20 cellular contexts compared by ENCODE assay signal in the genomic region with DNA sequence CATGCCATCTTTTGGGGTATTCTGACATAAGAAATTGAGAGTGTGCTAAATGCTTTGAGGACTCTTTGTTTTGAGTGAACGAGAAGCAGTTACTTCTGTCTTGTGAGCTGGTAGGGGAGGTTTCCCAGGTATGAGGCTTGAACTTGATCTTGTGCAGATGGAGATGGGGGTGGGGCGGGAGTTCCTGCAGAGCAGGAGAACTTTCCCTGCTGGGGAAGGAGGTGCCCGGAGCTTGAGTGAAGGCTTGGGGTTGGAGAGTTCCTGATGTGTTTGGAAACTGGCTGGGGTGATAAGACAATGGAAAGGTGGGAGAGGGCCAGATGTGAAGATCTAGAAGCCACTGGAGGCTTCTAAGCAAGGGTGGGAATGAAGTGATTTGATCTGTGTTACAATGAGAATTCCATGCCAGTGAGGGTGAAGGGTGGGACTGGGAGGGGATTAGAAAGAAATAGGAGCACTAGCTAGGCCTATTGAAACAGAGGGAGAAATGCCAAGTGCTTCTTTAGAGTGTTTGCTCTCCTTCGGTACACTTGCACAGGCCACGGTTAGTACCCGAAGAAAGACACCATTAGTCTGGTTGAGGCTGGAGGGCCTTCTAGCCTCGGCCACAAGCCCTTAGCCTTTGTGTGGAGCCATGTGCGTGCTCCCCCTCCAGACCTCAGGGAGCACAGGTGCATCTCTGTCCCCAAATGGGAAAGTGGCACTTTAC.
"Had no signal": no experiment of that assay in that cellular context is flagged by ENCODE, and none has a peak within 500 bp of the region (broad histone marks: within the 10 kb centered on the region; RNA-seq: fewer than 3 reads in every experiment).

No MANE protein-coding gene starts in this region.

- H3K4me1 ChIP-seq: testis had no signal

- H3K27ac Mint-ChIP-seq: activated CD4-positive, alpha-beta memory T cell treated with anti-CD3 and anti-CD28 coated beads, Interleukin-2, amount 10 ng/mL, durations not matched to agents 7 days and 5 days; activated CD8-positive, alpha-beta memory T cell treated with anti-CD3 and anti-CD28 coated beads, Interleukin-2, amount 10 ng/mL, durations not matched to agents 7 days and 5 days; activated naive CD8-positive, alpha-beta T cell treated with anti-CD3 and anti-CD28 coated beads for 36 hours; activated T-helper 17 cell treated with anti-CD3 and anti-CD28 coated beads, Interleukin-2, amount 50 U/mL, for 72 hours; naive thymus-derived CD4-positive, alpha-beta T cell; stimulated activated effector memory CD8-positive, alpha-beta T cell treated with anti-CD3 and anti-CD28 coated beads, Interleukin-12 subunit alpha, Interleukin-12 subunit beta, amount 100 ng/mL, for 72 hours had no signal

- H3K4me3 Mint-ChIP-seq: activated CD4-positive, alpha-beta memory T cell treated with anti-CD3 and anti-CD28 coated beads, Interleukin-2, amount 10 ng/mL, durations not matched to agents 7 days and 5 days; activated CD8-positive, alpha-beta memory T cell treated with anti-CD3 and anti-CD28 coated beads, Interleukin-2, amount 10 ng/mL, durations not matched to agents 7 days and 5 days; activated naive CD8-positive, alpha-beta T cell treated with anti-CD3 and anti-CD28 coated beads for 36 hours; activated T-helper 17 cell treated with anti-CD3 and anti-CD28 coated beads, Interleukin-2, amount 50 U/mL, for 72 hours; naive thymus-derived CD4-positive, alpha-beta T cell; stimulated activated effector memory CD8-positive, alpha-beta T cell treated with anti-CD3 and anti-CD28 coated beads, Interleukin-12 subunit alpha, Interleukin-12 subunit beta, amount 100 ng/mL, for 72 hours had no signal

- H3K9me3 ChIP-seq: gastroesophageal sphincter, pancreas, right lobe of liver, testis had no signal

- H3K36me3 ChIP-seq: gastroesophageal sphincter, pancreas, right lobe of liver had no signal

- H3K9me3 Mint-ChIP-seq: activated CD4-positive, alpha-beta memory T cell treated with anti-CD3 and anti-CD28 coated beads, Interleukin-2, amount 10 ng/mL, durations not matched to agents 7 days and 5 days; activated naive CD8-positive, alpha-beta T cell treated with anti-CD3 and anti-CD28 coated beads for 36 hours; activated T-helper 17 cell treated with anti-CD3 and anti-CD28 coated beads, Interleukin-2, amount 50 U/mL, for 72 hours; stimulated activated effector memory CD8-positive, alpha-beta T cell treated with anti-CD3 and anti-CD28 coated beads, Interleukin-12 subunit alpha, Interleukin-12 subunit beta, amount 100 ng/mL, for 72 hours had no signal

- H3K4me1 Mint-ChIP-seq: activated T-helper 17 cell treated with anti-CD3 and anti-CD28 coated beads, Interleukin-2, amount 50 U/mL, for 72 hours; stimulated activated effector memory CD8-positive, alpha-beta T cell treated with anti-CD3 and anti-CD28 coated beads, Interleukin-12 subunit alpha, Interleukin-12 subunit beta, amount 100 ng/mL, for 72 hours had no signal

- H3K36me3 Mint-ChIP-seq: activated naive CD8-positive, alpha-beta T cell treated with anti-CD3 and anti-CD28 coated beads for 36 hours; naive thymus-derived CD4-positive, alpha-beta T cell; stimulated activated effector memory CD8-positive, alpha-beta T cell treated with anti-CD3 and anti-CD28 coated beads, Interleukin-12 subunit alpha, Interleukin-12 subunit beta, amount 100 ng/mL, for 72 hours had no signal

- H3K4me3 ChIP-seq: gastroesophageal sphincter, pancreas, right lobe of liver, testis had no signal

- H3K27ac ChIP-seq: gastroesophageal sphincter, pancreas, right lobe of liver, testis had no signal

- DNase-seq: activated CD4-positive, alpha-beta memory T cell treated with anti-CD3 and anti-CD28 coated beads, Interleukin-2, amount 10 ng/mL, durations not matched to agents 7 days and 5 days; activated CD4-positive, alpha-beta T cell treated with anti-CD3 and anti-CD28 coated beads for 48 hours; activated CD4-positive, CD25-positive, alpha-beta regulatory T cell; activated CD8-positive, alpha-beta memory T cell treated with anti-CD3 and anti-CD28 coated beads, Interleukin-2, amount 10 ng/mL, durations not matched to agents 7 days and 5 days; activated naive CD4-positive, alpha-beta T cell; activated naive CD8-positive, alpha-beta T cell treated with anti-CD3 and anti-CD28 coated beads for 36 hours; amniotic stem cell; effector CD4-positive, alpha-beta T cell; left colon; mammary epithelial cell; naive thymus-derived CD4-positive, alpha-beta T cell; pancreas; right lobe of liver; small intestine; stimulated activated CD4-positive, alpha-beta T cell treated with anti-CD3 and anti-CD28 coated beads, Interleukin-4, amount 100 ng/mL, for 24 hours; testis had no signal

- ATAC-seq: activated CD8-positive, alpha-beta memory T cell treated with anti-CD3 and anti-CD28 coated beads, Interleukin-2, amount 10 ng/mL, durations not matched to agents 7 days and 5 days; activated T-helper 17 cell treated with anti-CD3 and anti-CD28 coated beads, Interleukin-2, amount 50 U/mL, for 72 hours; esophagus mucosa; gastroesophageal sphincter; left colon; naive thymus-derived CD4-positive, alpha-beta T cell; pancreas; right lobe of liver; stimulated activated effector memory CD8-positive, alpha-beta T cell treated with anti-CD3 and anti-CD28 coated beads, Interleukin-12 subunit alpha, Interleukin-12 subunit beta, amount 100 ng/mL, for 72 hours had no signal
